In the genomic region with DNA sequence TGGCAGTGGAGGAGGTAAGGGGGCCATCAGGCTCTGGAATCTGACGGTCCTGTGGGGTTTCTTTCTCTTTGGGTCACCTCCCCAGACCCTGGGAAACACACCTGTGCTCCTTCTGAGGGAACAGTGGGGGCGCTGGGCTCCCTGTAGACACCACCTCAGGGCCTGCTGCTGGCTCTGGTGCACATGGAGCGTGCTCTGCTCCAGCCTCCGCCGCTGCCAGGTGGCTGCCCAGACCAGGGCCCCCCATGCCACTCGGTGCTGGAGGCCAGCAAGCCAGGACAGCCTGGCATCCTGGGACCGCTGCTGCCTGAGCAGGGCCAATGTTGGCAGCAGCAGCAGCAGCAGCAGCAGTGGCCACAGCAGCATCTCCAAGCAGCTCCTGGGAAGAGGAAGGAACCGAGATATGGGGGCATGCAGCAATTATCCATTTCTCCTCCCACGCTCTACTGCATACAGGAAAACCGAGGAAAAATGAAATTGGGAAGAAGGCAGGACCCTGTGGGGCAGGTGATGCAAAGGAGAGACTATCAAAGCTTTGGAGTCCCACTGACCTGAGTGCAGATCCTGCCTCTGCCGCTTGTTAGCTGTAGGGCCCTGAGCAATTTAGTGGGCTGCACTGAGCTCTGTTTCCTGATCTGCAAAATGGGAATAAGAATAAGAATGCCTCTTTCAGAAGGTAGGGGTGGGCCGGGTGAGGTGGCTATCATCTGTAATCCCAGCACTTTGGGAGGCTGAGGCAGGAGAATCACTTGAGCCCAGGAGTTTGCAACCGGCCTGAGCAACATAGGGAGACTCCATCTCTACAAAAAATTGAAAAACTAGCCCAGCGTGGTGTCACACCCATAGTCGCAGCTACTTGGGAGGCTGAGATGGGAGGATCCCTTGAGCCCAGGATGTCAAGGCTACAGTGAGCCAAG, we compare ENCODE assay signal across 1 cellular context.
A peak's percentile ranks its signal among the peaks of the same experiment; 100 is the strongest.
TF ChIP-seq lines count a peak whose summit lies in the region.

No MANE protein-coding gene starts in this region.

TF ChIP-seq in HepG2, 621 proteins besides CTCF, POLR2A, EP300 and RAD21 (continued from another document and continues in another):
- TF ChIP-seq, protein P1, sequence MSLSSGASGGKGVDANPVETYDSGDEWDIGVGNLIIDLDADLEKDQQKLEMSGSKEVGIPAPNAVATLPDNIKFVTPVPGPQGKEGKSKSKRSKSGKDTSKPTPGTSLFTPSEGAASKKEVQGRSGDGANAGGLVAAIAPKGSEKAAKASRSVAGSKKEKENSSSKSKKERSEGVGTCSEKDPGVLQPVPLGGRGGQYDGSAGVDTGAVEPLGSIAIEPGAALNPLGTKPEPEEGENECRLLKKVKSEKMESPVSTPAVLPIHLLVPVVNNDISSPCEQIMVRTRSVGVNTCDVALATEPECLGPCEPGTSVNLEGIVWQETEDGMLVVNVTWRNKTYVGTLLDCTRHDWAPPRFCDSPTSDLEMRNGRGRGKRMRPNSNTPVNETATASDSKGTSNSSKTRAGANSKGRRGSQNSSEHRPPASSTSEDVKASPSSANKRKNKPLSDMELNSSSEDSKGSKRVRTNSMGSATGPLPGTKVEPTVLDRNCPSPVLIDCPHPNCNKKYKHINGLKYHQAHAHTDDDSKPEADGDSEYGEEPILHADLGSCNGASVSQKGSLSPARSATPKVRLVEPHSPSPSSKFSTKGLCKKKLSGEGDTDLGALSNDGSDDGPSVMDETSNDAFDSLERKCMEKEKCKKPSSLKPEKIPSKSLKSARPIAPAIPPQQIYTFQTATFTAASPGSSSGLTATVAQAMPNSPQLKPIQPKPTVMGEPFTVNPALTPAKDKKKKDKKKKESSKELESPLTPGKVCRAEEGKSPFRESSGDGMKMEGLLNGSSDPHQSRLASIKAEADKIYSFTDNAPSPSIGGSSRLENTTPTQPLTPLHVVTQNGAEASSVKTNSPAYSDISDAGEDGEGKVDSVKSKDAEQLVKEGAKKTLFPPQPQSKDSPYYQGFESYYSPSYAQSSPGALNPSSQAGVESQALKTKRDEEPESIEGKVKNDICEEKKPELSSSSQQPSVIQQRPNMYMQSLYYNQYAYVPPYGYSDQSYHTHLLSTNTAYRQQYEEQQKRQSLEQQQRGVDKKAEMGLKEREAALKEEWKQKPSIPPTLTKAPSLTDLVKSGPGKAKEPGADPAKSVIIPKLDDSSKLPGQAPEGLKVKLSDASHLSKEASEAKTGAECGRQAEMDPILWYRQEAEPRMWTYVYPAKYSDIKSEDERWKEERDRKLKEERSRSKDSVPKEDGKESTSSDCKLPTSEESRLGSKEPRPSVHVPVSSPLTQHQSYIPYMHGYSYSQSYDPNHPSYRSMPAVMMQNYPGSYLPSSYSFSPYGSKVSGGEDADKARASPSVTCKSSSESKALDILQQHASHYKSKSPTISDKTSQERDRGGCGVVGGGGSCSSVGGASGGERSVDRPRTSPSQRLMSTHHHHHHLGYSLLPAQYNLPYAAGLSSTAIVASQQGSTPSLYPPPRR (CRISPR knock-in tag; IDR thresholded peaks at IDR 0.05; ENCODE audit: borderline replicate concordance) = no peak
- TF ChIP-seq SMYD3 (CRISPR knock-in tag; IDR thresholded peaks at IDR 0.05) = no peak
- TF ChIP-seq ZNF619 (CRISPR knock-in tag; IDR thresholded peaks at IDR 0.05) = no peak
- TF ChIP-seq TMF1 (CRISPR knock-in tag; IDR thresholded peaks at IDR 0.05; ENCODE audit: low read depth) = no peak
- TF ChIP-seq JARID2 (CRISPR knock-in tag; IDR thresholded peaks at IDR 0.05; ENCODE audit: insufficient replicate concordance) = no peak
- no peak for TF ChIP-seq RBAK (CRISPR knock-in tag; IDR thresholded peaks at IDR 0.05)
- TF ChIP-seq, protein P2, sequence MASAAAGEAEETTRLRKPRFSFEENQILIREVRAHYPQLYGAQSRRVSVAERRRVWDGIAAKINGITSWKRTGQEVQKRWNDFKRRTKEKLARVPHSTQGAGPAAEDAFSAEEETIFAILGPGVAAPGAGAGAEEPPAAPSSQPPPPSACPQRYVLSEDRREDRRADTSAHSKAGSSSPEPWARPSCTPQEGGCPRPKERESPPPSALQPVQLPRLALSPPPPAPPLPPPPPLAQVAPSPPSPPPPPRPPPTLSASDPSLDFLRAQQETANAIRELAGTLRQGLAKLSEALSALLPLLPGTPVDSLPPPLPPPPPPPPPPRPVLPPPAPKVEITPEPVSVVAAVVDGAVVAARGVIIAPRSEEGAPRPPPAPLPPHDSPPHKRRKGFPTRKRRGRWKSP (CRISPR knock-in tag; IDR thresholded peaks at IDR 0.05) = peak; percentile 1; the same call in 1 of the 2 replicates
- TF ChIP-seq IKZF4 (CRISPR knock-in tag; IDR thresholded peaks at IDR 0.05; ENCODE audit: borderline replicate concordance, low read depth, not compliant biosample characterization) = no peak
- no peak; the same call in 1 of the 2 replicates for TF ChIP-seq ZNF816 (CRISPR knock-in tag; IDR thresholded peaks at IDR 0.05; ENCODE audit: borderline replicate concordance)
- no peak for TF ChIP-seq SRSF4 (IDR thresholded peaks at IDR 0.05; ENCODE audit: low read depth, low read length, poor library complexity, severe bottlenecking)
- no peak for TF ChIP-seq GABPB1 (CRISPR knock-in tag; IDR thresholded peaks at IDR 0.05)
- TF ChIP-seq, protein P3, sequence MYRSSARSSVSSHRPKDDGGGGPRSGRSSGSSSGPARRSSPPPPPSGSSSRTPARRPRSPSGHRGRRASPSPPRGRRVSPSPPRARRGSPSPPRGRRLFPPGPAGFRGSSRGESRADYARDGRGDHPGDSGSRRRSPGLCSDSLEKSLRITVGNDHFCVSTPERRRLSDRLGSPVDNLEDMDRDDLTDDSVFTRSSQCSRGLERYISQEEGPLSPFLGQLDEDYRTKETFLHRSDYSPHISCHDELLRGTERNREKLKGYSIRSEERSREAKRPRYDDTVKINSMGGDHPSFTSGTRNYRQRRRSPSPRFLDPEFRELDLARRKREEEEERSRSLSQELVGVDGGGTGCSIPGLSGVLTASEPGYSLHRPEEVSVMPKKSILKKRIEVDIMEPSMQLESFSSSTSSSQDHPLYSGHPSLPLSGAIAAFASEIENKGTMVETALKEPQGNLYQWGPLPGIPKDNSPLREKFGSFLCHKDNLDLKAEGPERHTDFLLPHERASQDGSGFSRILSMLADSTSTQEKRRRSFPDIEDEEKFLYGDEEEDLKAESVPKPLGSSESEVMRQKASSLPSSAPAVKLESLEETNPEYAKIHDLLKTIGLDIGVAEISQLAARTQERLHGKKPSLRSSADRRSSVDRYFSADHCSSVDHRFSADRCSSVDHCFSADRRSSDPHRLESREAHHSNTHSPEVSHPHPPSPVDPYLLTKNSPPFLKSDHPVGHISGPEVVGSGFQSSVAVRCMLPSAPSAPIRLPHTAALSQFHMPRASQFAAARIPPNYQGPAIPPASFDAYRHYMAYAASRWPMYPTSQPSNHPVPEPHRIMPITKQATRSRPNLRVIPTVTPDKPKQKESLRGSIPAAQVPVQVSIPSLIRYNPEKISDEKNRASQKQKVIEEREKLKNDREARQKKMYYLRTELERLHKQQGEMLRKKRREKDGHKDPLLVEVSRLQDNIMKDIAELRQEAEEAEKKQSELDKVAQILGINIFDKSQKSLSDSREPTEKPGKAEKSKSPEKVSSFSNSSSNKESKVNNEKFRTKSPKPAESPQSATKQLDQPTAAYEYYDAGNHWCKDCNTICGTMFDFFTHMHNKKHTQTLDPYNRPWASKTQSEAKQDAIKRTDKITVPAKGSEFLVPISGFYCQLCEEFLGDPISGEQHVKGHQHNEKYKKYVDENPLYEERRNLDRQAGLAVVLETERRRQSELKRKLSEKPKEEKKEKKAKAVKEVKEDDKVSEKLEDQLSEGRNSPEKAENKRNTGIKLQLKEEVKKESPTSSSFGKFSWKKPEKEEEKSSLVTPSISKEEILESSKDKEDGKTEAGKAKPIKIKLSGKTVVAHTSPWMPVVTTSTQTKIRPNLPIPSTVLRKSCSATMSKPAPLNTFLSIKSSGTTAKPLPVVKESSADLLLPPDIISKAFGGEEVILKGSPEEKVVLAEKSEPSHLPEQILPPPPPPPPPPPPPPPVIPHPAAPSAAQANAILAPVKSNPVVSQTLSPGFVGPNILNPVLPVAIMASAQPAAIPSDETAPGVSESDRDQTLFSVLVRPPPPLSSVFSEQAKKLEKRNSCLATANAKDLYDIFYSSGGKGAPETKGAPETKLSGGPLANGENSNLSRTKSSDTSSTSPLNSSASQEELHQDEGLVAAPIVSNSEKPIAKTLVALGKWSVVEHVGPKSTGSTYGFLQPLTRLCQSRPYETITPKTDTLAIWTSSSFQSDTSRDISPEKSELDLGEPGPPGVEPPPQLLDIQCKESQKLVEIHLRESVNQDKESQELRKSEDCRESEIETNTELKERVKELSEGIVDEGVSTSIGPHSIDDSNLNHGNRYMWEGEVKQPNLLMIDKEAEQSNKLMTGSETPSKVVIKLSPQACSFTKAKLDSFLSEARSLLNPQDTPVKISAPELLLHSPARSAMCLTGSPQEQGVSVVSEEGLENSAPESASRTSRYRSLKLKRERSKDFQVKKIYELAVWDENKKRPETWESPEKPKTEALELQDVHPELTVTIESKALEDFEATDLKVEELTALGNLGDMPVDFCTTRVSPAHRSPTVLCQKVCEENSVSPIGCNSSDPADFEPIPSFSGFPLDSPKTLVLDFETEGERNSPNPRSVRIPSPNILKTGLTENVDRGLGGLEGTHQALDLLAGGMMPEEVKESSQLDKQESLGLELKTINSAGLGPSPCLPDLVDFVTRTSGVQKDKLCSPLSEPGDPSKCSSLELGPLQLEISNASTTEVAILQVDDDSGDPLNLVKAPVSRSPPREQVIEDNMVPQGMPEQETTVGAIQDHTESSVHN (CRISPR knock-in tag; IDR thresholded peaks at IDR 0.05) = no peak
- 0 out of 2 replicates have a peak, but pooled peaks have one; percentile 32 for TF ChIP-seq ZNF224 (CRISPR knock-in tag; IDR thresholded peaks at IDR 0.05)
- TF ChIP-seq, protein P4, sequence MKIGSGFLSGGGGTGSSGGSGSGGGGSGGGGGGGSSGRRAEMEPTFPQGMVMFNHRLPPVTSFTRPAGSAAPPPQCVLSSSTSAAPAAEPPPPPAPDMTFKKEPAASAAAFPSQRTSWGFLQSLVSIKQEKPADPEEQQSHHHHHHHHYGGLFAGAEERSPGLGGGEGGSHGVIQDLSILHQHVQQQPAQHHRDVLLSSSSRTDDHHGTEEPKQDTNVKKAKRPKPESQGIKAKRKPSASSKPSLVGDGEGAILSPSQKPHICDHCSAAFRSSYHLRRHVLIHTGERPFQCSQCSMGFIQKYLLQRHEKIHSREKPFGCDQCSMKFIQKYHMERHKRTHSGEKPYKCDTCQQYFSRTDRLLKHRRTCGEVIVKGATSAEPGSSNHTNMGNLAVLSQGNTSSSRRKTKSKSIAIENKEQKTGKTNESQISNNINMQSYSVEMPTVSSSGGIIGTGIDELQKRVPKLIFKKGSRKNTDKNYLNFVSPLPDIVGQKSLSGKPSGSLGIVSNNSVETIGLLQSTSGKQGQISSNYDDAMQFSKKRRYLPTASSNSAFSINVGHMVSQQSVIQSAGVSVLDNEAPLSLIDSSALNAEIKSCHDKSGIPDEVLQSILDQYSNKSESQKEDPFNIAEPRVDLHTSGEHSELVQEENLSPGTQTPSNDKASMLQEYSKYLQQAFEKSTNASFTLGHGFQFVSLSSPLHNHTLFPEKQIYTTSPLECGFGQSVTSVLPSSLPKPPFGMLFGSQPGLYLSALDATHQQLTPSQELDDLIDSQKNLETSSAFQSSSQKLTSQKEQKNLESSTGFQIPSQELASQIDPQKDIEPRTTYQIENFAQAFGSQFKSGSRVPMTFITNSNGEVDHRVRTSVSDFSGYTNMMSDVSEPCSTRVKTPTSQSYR (CRISPR knock-in tag; IDR thresholded peaks at IDR 0.05; ENCODE audit: borderline replicate concordance) = no peak; the same call in 1 of the 2 replicates
- TF ChIP-seq CREB1 (IDR thresholded peaks at IDR 0.05) = no peak
- no peak for TF ChIP-seq CREB1 (CRISPR knock-in tag; IDR thresholded peaks at IDR 0.05)
- 0 out of 2 replicates have a peak, but pooled peaks have one; percentile 22 for TF ChIP-seq SNAI1 (CRISPR knock-in tag; IDR thresholded peaks at IDR 0.05; ENCODE audit: borderline replicate concordance)
- no peak for TF ChIP-seq ZNF7 (CRISPR knock-in tag; IDR thresholded peaks at IDR 0.05)
- TF ChIP-seq TGIF2 (CRISPR knock-in tag; IDR thresholded peaks at IDR 0.05) = 0 out of 2 replicates have a peak, but pooled peaks have one; percentile 35
- no peak for TF ChIP-seq ZNF296 (CRISPR knock-in tag; conservative IDR thresholded peaks at IDR 0.05)
- no peak for TF ChIP-seq ZSCAN22 (CRISPR knock-in tag; IDR thresholded peaks at IDR 0.05)
- no peak for TF ChIP-seq KDM3A (CRISPR knock-in tag; IDR thresholded peaks at IDR 0.05; ENCODE audit: low read depth)
- TF ChIP-seq ZNF891 (CRISPR knock-in tag; IDR thresholded peaks at IDR 0.05) = peak; percentile 80
- TF ChIP-seq ZKSCAN1 (IDR thresholded peaks at IDR 0.05; ENCODE audit: low read length) = no peak
- no peak for TF ChIP-seq HNRNPLL (IDR thresholded peaks at IDR 0.05; ENCODE audit: low read depth, low read length, poor library complexity, severe bottlenecking)
- TF ChIP-seq NR3C1 (CRISPR knock-in tag; IDR thresholded peaks at IDR 0.05) = no peak
- no peak for TF ChIP-seq FOXA3 (CRISPR knock-in tag; IDR thresholded peaks at IDR 0.05)
- TF ChIP-seq, protein P5, sequence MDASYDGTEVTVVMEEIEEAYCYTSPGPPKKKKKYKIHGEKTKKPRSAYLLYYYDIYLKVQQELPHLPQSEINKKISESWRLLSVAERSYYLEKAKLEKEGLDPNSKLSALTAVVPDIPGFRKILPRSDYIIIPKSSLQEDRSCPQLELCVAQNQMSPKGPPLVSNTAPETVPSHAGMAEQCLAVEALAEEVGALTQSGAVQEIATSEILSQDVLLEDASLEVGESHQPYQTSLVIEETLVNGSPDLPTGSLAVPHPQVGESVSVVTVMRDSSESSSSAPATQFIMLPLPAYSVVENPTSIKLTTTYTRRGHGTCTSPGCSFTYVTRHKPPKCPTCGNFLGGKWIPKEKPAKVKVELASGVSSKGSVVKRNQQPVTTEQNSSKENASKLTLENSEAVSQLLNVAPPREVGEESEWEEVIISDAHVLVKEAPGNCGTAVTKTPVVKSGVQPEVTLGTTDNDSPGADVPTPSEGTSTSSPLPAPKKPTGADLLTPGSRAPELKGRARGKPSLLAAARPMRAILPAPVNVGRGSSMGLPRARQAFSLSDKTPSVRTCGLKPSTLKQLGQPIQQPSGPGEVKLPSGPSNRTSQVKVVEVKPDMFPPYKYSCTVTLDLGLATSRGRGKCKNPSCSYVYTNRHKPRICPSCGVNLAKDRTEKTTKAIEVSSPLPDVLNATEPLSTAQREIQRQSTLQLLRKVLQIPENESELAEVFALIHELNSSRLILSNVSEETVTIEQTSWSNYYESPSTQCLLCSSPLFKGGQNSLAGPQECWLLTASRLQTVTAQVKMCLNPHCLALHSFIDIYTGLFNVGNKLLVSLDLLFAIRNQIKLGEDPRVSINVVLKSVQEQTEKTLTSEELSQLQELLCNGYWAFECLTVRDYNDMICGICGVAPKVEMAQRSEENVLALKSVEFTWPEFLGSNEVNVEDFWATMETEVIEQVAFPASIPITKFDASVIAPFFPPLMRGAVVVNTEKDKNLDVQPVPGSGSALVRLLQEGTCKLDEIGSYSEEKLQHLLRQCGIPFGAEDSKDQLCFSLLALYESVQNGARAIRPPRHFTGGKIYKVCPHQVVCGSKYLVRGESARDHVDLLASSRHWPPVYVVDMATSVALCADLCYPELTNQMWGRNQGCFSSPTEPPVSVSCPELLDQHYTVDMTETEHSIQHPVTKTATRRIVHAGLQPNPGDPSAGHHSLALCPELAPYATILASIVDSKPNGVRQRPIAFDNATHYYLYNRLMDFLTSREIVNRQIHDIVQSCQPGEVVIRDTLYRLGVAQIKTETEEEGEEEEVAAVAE (CRISPR knock-in tag; IDR thresholded peaks at IDR 0.05; ENCODE audit: borderline replicate concordance) = no peak
- 0 out of 2 replicates have a peak, but pooled peaks have one; percentile 53 for TF ChIP-seq CHD4 (IDR thresholded peaks at IDR 0.05; ENCODE audit: borderline replicate concordance, low read length)
- no peak for TF ChIP-seq ZNF343 (CRISPR knock-in tag; IDR thresholded peaks at IDR 0.05)
